Comparison of ENCODE assay signal across 8 cellular contexts in the genomic region with DNA sequence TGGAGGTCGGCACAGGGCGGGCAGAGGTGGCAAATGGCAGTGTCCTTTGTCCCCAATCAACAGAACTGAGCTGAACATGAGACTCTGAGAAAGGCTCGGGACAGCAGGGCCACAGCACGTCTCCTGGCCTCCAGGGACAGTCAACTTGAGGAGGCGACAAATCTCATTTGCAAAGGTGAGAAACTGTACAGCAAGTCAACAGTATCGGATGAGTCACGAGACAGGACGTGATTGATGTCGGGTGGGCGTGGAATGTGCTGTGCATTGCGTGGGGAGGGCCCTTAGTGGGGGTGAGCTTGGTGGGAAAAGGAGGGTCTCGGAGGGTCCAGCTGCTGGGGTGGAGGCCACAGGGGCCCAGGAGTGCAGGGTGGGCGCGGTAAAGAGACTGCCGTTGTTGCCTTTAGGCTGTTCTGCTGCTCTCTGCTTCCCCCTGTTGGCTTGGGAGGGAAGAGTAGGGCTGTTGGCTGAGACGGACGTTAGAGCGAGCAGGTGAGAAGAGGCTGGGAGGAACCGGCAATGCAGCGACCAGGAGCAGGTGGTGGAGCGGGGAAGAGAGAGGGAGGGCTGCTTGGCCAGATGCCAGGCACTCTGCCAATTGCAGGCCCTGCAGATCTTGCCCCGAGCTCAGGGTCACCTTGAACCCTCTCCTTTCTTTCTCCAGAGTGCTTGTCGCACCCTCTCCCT.
DNase-seq lines count a peak whose midpoint lies in the region; ATAC-seq, FAIRE-seq and TF ChIP-seq lines count a peak whose summit lies in the region.

No MANE protein-coding gene starts in this region.

- H3K4me3 Mint-ChIP-seq in Caco-2 (ENCODE audit: unreplicated experiment) = no peak overlapping the region
- peak overlapping the region; percentile 70 to 96 for H3K4me3 Mint-ChIP-seq in activated T-cell treated with anti-CD3 and anti-CD28 coated beads, Interleukin-2, amount 50 U/mL, for 72 hours

- no peaks in the 10 kb centered on the region for H3K9me3 Mint-ChIP-seq in Caco-2 (ENCODE audit: unreplicated experiment)
- no peaks in the 10 kb centered on the region for H3K9me3 Mint-ChIP-seq in activated T-cell treated with anti-CD3 and anti-CD28 coated beads, Interleukin-2, amount 50 U/mL, for 72 hours

- TF ChIP-seq CTCF in Caco-2 (IDR thresholded peaks at IDR 0.05; ENCODE audit: insufficient read depth in 1 of 2, low read depth in 1 of 2, low read length in 1 of 2, severe bottlenecking in 1 of 2, unreplicated experiment in 1 of 2) (peak; percentile 19 to 21), foreskin keratinocyte (conservative IDR thresholded peaks at IDR 0.05) (peak; percentile 81), psoas muscle (IDR thresholded peaks at IDR 0.05) (peak; percentile 76)

- ATAC-seq in GM21360 (IDR thresholded peaks at IDR 0.05; ENCODE audit: unreplicated experiment) = peak; percentile 32
- peak; percentile 71 to 72 for ATAC-seq in activated T-cell treated with anti-CD3 and anti-CD28 coated beads, Interleukin-2, amount 50 U/mL, for 72 hours (replicated peaks in 1 of 2)
- ATAC-seq in foreskin keratinocyte = peak; percentile 91
- ATAC-seq in psoas muscle = peak; percentile 86 to 92 (median 89)

- POLR2A ChIA-PET in Caco-2 (lab: Charles Lee) = no interaction called here

- H3K27me3 ChIP-seq in Caco-2 (replicated peaks; ENCODE audit: control insufficient read depth, insufficient read depth, low read length) (no peaks in the 10 kb centered on the region), foreskin keratinocyte (peaks cover 38% of the 10 kb centered on the region), psoas muscle (ENCODE audit: insufficient read depth in 3 of 3, low read length in 2 of 3) (no peaks in the 10 kb centered on the region)

- H3K36me3 Mint-ChIP-seq in Caco-2 (ENCODE audit: insufficient read depth, unreplicated experiment) = no peaks in the 10 kb centered on the region
- peaks cover 2 to 18% of the 10 kb centered on the region in 2 donors for H3K36me3 Mint-ChIP-seq in activated T-cell treated with anti-CD3 and anti-CD28 coated beads, Interleukin-2, amount 50 U/mL, for 72 hours (ENCODE audit: insufficient read depth in 2 of 2)

- 22 to 34% (median 25%) methylated on average over 22 to 23 of the region's 23 CpGs for WGBS in psoas muscle, 3 donors

- H3K27ac ChIP-seq in foreskin keratinocyte = no peak overlapping the region
- H3K27ac ChIP-seq in psoas muscle = peak overlapping the region; percentile 82

- CTCF ChIA-PET in Caco-2 (lab: Charles Lee) = no interaction called here

- no peaks in the 10 kb centered on the region for H3K4me1 Mint-ChIP-seq in Caco-2 (ENCODE audit: low read depth, unreplicated experiment)
- H3K4me1 Mint-ChIP-seq in activated T-cell treated with anti-CD3 and anti-CD28 coated beads, Interleukin-2, amount 50 U/mL, for 72 hours (ENCODE audit: low read depth) = peaks cover 100% of the 10 kb centered on the region

- H3K4me1 ChIP-seq in Caco-2 = no peaks in the 10 kb centered on the region
- peaks cover 10% of the 10 kb centered on the region for H3K4me1 ChIP-seq in foreskin keratinocyte
- H3K4me1 ChIP-seq in psoas muscle = peaks cover 35% of the 10 kb centered on the region

- intact Hi-C loops in Caco-2 (cut with micrococcal nuclease; ENCODE audit: unreplicated experiment) = no loop called here
- intact Hi-C loops in psoas muscle (cut with DNase I) = loop anchor here in 1 of 2 donors (5.0 kb wide), 5 partner anchors 37 to 162 kb away; a partner anchor contains a TSS

- no peak overlapping the region for H3K27ac Mint-ChIP-seq in Caco-2 (ENCODE audit: unreplicated experiment)
- H3K27ac Mint-ChIP-seq in activated T-cell treated with anti-CD3 and anti-CD28 coated beads, Interleukin-2, amount 50 U/mL, for 72 hours = peak overlapping the region; percentile 55

- H3K9me3 ChIP-seq in Caco-2 = no peaks in the 10 kb centered on the region
- H3K9me3 ChIP-seq in psoas muscle = no peaks in the 10 kb centered on the region

- BruUV-seq in Caco-2 (replicated peaks; lab: Mats Ljungman, UMichigan) = no TSS peak

- H3K36me3 ChIP-seq in Caco-2 (ENCODE audit: control insufficient read depth, insufficient read depth, low read length) (no peaks in the 10 kb centered on the region), psoas muscle (ENCODE audit: insufficient read depth in 1 of 2, low read depth in 1 of 2) (no peaks in the 10 kb centered on the region)

- H3K4me3 ChIP-seq in Caco-2 (ENCODE audit: low read depth, low read length) (no peak overlapping the region), psoas muscle (peak overlapping the region; percentile 54)

- FAIRE-seq in urothelium cell line (lab: Jason Lieb, UNC) = peak; percentile 13

- peak in 1 of 2 experiments; percentile 39 for DNase-seq in Caco-2
- DNase-seq in HT-29 (ENCODE audit: low spot score) = peak; percentile 62
- peak; percentile 42 to 47 for DNase-seq in NOMO-1 (lab: John Stamatoyannopoulos, UW; ENCODE audit: unreplicated experiment in 2 of 2)
- peak; percentile 84 to 87 for DNase-seq in activated T-cell treated with anti-CD3 and anti-CD28 coated beads, Interleukin-2, amount 50 U/mL, for 72 hours
- peak; percentile 15 to 47 for DNase-seq in foreskin keratinocyte
- DNase-seq in psoas muscle = peak; percentile 60 to 82
- peak; percentile 59 for DNase-seq in urothelium cell line (ENCODE audit: low spot score)

- H3K27me3 Mint-ChIP-seq in Caco-2 (ENCODE audit: insufficient read depth, unreplicated experiment) = no peaks in the 10 kb centered on the region
- H3K27me3 Mint-ChIP-seq in activated T-cell treated with anti-CD3 and anti-CD28 coated beads, Interleukin-2, amount 50 U/mL, for 72 hours (ENCODE audit: low read depth) = no peaks in the 10 kb centered on the region

Comparison
In these comparisons a context has a peak if more than half of its experiments do, and no peak if none do; other contexts are left out.
1. CTCF ChIP-seq: peak in every context shown above with its lines; median percentile 81 in foreskin keratinocyte; 76 in psoas muscle; 20 in Caco-2.
2. ATAC-seq: peak in every context shown above with its lines; median percentile 91 in foreskin keratinocyte; 89 in psoas muscle; 72 in activated T-cell treated with anti-CD3 and anti-CD28 coated beads, Interleukin-2, amount 50 U/mL, for 72 hours; 32 in GM21360.